ENCODE assay signal across 1 cellular context in genomic region chr9:94603259-94603776, GRCh38.
TF ChIP-seq lines count a peak whose summit lies in the region.

No MANE protein-coding gene starts in this region.

TF ChIP-seq in K562, 482 proteins besides CTCF, POLR2A, EP300 and RAD21 (continued from another document and continues in another):
- TF ChIP-seq ZBTB40 (IDR thresholded peaks at IDR 0.05) (no peak), ZBTB40 (CRISPR knock-in tag; IDR thresholded peaks at IDR 0.05) (no peak), SREBF2 (CRISPR knock-in tag; IDR thresholded peaks at IDR 0.05) (no peak), JUND (IDR thresholded peaks at IDR 0.05; ENCODE audit: borderline replicate concordance, low read depth, low read length) (peak; percentile 64; the same call in 1 of the 2 replicates), JUND (tag; IDR thresholded peaks at IDR 0.05; ENCODE audit: borderline replicate concordance, low read depth, low read length) (peak; percentile 47; the same call in 1 of the 3 replicates), NR3C1 (CRISPR knock-in tag; IDR thresholded peaks at IDR 0.05) (no peak), ATF7 (IDR thresholded peaks at IDR 0.05) (peak; percentile 73; the same call in 1 of the 2 replicates), ATF1 (CRISPR knock-in tag; IDR thresholded peaks at IDR 0.05) (no peak), ATF1 (tag; IDR thresholded peaks at IDR 0.05) (peak; percentile 89), ERF (CRISPR knock-in tag; IDR thresholded peaks at IDR 0.05) (no peak), MYC (IDR thresholded peaks at IDR 0.05; ENCODE audit: low read depth, low read length) (0 out of 2 replicates have a peak, but pooled peaks have one; percentile 23), MYC (CRISPR knock-in tag; IDR thresholded peaks at IDR 0.05; ENCODE audit: borderline replicate concordance, low read depth) (no peak), ZNF175 (CRISPR knock-in tag; IDR thresholded peaks at IDR 0.05; ENCODE audit: low read depth) (no peak), POLR2AphosphoS2 (IDR thresholded peaks at IDR 0.05; ENCODE audit: low read length) (no peak), FOXJ2 (tag; IDR thresholded peaks at IDR 0.05) (no peak), SRSF7 (optimal IDR thresholded peaks at IDR 0.05; ENCODE audit: low read depth, low read length) (no peak), RB1 (IDR thresholded peaks at IDR 0.05; ENCODE audit: low read depth) (0 out of 2 replicates have a peak, but pooled peaks have one; percentile 21), ZNF589 (CRISPR knock-in tag; IDR thresholded peaks at IDR 0.05; ENCODE audit: low read depth) (no peak), DNMT1 (IDR thresholded peaks at IDR 0.05) (no peak), CREM (IDR thresholded peaks at IDR 0.05; ENCODE audit: low read depth) (peak; percentile 94), ZNF212 (CRISPR knock-in tag; IDR thresholded peaks at IDR 0.05) (no peak), PRPF4 (IDR thresholded peaks at IDR 0.05; ENCODE audit: insufficient read depth, low read depth, low read length, poor library complexity, severe bottlenecking) (no peak), PCBP1 (IDR thresholded peaks at IDR 0.05; ENCODE audit: low read depth, low read length, poor library complexity, severe bottlenecking) (no peak), ZNF121 (CRISPR knock-in tag; conservative IDR thresholded peaks at IDR 0.05) (no peak), EGR1 (conservative IDR thresholded peaks at IDR 0.05) (no peak), NFIC (IDR thresholded peaks at IDR 0.05) (no peak), DEAF1 (CRISPR knock-in tag; IDR thresholded peaks at IDR 0.05) (peak; percentile 31; the same call in 1 of the 2 replicates), NFXL1 (CRISPR knock-in tag; IDR thresholded peaks at IDR 0.05) (no peak), CEBPG (CRISPR knock-in tag; IDR thresholded peaks at IDR 0.05) (no peak), CEBPG (tag; conservative IDR thresholded peaks at IDR 0.05 in 1 of 2, IDR thresholded peaks at IDR 0.05 in 1 of 2) (peak in 1 of 2 experiments; percentile 57; a peak in 2 of 4 replicates), ZFP30 (CRISPR knock-in tag; IDR thresholded peaks at IDR 0.05; ENCODE audit: borderline replicate concordance) (no peak), ZEB2 (IDR thresholded peaks at IDR 0.05) (no peak), SMAD4 (CRISPR knock-in tag; conservative IDR thresholded peaks at IDR 0.05) (no peak), CREB1 (IDR thresholded peaks at IDR 0.05) (peak; percentile 70), CREB1 (CRISPR knock-in tag; IDR thresholded peaks at IDR 0.05) (peak; percentile 76), ZSCAN29 (IDR thresholded peaks at IDR 0.05) (no peak), ZFX (CRISPR knock-in tag; IDR thresholded peaks at IDR 0.05) (no peak), ILK (tag; IDR thresholded peaks at IDR 0.05; ENCODE audit: borderline replicate concordance, low read depth) (no peak), ZNF140 (CRISPR knock-in tag; IDR thresholded peaks at IDR 0.05) (no peak), BRF1 (IDR thresholded peaks at IDR 0.05; ENCODE audit: borderline replicate concordance, extremely low read depth, insufficient read length) (no peak), HDAC2 (IDR thresholded peaks at IDR 0.05) (no peak), CBX8 (IDR thresholded peaks at IDR 0.05; ENCODE audit: borderline replicate concordance, extremely low read depth, low read depth, low read length, poor library complexity, severe bottlenecking) (no peak), NELFE (IDR thresholded peaks at IDR 0.05; ENCODE audit: insufficient read depth, insufficient read length) (no peak), STAG1 (CRISPR knock-in tag; IDR thresholded peaks at IDR 0.05; ENCODE audit: borderline replicate concordance) (peak; percentile 69; the same call in 1 of the 2 replicates), NFATC3 (IDR thresholded peaks at IDR 0.05) (no peak), LCOR (CRISPR knock-in tag; IDR thresholded peaks at IDR 0.05) (no peak), TEAD1 (CRISPR knock-in tag; IDR thresholded peaks at IDR 0.05) (0 out of 4 replicates have a peak, but pooled peaks of 1 of the 2 experiments have one; percentile 23), ETS1 (conservative IDR thresholded peaks at IDR 0.05; ENCODE audit: control insufficient read depth, low read depth, low read length) (no peak), ZNF740 (CRISPR knock-in tag; IDR thresholded peaks at IDR 0.05) (no peak), ZNF740 (tag; IDR thresholded peaks at IDR 0.05) (no peak), ZBTB12 (CRISPR knock-in tag; IDR thresholded peaks at IDR 0.05) (no peak), YY1 (IDR thresholded peaks at IDR 0.05; ENCODE audit: borderline replicate concordance in 1 of 3, control insufficient read depth in 1 of 3, extremely low read depth in 1 of 3, insufficient read depth in 3 of 3, insufficient read length in 1 of 3, insufficient replicate concordance in 2 of 3, low read depth in 1 of 3, low read length in 2 of 3) (peak in 2 of 3 experiments; percentile 26 to 71), MEF2D (tag; conservative IDR thresholded peaks at IDR 0.05; ENCODE audit: low read depth) (no peak), ZNF699 (CRISPR knock-in tag; IDR thresholded peaks at IDR 0.05; ENCODE audit: insufficient replicate concordance) (no peak)
- TF ChIP-seq, protein P1, sequence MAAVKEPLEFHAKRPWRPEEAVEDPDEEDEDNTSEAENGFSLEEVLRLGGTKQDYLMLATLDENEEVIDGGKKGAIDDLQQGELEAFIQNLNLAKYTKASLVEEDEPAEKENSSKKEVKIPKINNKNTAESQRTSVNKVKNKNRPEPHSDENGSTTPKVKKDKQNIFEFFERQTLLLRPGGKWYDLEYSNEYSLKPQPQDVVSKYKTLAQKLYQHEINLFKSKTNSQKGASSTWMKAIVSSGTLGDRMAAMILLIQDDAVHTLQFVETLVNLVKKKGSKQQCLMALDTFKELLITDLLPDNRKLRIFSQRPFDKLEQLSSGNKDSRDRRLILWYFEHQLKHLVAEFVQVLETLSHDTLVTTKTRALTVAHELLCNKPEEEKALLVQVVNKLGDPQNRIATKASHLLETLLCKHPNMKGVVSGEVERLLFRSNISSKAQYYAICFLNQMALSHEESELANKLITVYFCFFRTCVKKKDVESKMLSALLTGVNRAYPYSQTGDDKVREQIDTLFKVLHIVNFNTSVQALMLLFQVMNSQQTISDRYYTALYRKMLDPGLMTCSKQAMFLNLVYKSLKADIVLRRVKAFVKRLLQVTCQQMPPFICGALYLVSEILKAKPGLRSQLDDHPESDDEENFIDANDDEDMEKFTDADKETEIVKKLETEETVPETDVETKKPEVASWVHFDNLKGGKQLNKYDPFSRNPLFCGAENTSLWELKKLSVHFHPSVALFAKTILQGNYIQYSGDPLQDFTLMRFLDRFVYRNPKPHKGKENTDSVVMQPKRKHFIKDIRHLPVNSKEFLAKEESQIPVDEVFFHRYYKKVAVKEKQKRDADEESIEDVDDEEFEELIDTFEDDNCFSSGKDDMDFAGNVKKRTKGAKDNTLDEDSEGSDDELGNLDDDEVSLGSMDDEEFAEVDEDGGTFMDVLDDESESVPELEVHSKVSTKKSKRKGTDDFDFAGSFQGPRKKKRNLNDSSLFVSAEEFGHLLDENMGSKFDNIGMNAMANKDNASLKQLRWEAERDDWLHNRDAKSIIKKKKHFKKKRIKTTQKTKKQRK (IDR thresholded peaks at IDR 0.05; ENCODE audit: borderline replicate concordance, low read depth, low read length) = no peak
